ENCODE assay signal across 26 cellular contexts in the genomic region with DNA sequence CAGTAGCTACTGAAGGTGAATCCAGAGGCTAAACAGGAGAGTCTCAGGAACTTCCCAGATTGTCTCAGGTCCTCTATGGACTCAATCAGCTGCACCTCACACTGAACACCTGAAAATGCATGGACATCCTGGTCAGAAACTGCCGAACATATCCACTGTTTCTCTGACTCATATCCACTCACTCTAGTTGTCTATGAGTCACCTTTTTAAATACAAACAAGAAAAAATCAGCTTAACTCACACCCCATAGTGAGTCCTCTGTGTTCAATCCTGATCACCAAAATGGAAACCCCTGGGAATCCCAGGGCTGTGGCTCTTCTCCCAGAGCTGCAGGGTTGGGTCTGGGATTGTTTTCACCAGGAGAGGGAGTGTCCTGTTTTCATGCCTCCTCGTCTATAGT.
DNase-seq lines count a peak whose midpoint lies in the region; ATAC-seq and TF ChIP-seq lines count a peak whose summit lies in the region.
"Had no signal": no experiment of that assay in that cellular context is flagged by ENCODE, and none has a peak within 500 bp of the region (broad histone marks: within the 10 kb centered on the region; RNA-seq: fewer than 3 reads in every experiment).

No MANE protein-coding gene starts in this region.

- CTCF ChIA-PET in RWPE1 (lab: Yijun Ruan, JAX) = no interaction called here

- no peak overlapping the region for H3K27ac ChIP-seq in RWPE1
- H3K27ac ChIP-seq: 22Rv1, GM23248, HL-60 had no signal

- H3K4me1 Mint-ChIP-seq in stimulated activated effector memory CD8-positive, alpha-beta T cell treated with anti-CD3 and anti-CD28 coated beads, Interleukin-12 subunit alpha, Interleukin-12 subunit beta, amount 100 ng/mL, for 72 hours = no peaks in the 10 kb centered on the region
- H3K4me1 Mint-ChIP-seq: H9 had no signal

- POLR2A ChIA-PET in RWPE1 (lab: Yijun Ruan, JAX; ENCODE audit: low non-redundant PET) = no interaction called here

- no peaks in the 10 kb centered on the region for H3K36me3 Mint-ChIP-seq in stimulated activated effector memory CD8-positive, alpha-beta T cell treated with anti-CD3 and anti-CD28 coated beads, Interleukin-12 subunit alpha, Interleukin-12 subunit beta, amount 100 ng/mL, for 72 hours

- DNase-seq in DMS53 (lab: John Stamatoyannopoulos, UW) = peak; percentile 2
- DNase-seq in DMS53 treated with DMSO at 0.1 percent for 48 hours (lab: John Stamatoyannopoulos, UW; ENCODE audit: unreplicated experiment) = no peak
- DNase-seq in HT1080 (ENCODE audit: low read depth) = peak; percentile 50
- peak; percentile 35 for DNase-seq in RWPE1 (ENCODE audit: low spot score)
- no peak for DNase-seq in stimulated activated effector memory CD8-positive, alpha-beta T cell treated with anti-CD3 and anti-CD28 coated beads, Interleukin-12 subunit alpha, Interleukin-12 subunit beta, amount 100 ng/mL, for 72 hours (ENCODE audit: low spot score in 2 of 2)
- DNase-seq: Calu3; GM23248; H9; HFFc6; Karpas-422; MV-4-11; NCI-H1105; NCI-H1436 treated with DMSO at 0.1 percent for 48 hours; NCI-H187 treated with DMSO at 0.1 percent for 48 hours; NCI-H446; NCI-H524 treated with DMSO at 0.1 percent for 48 hours; NCI-H82; NK-92 treated with Interleukin-12 subunit alpha and Interleukin-12 subunit beta, amount 100 ng/mL, for 24 hours; PC-3; RPMI8226 had no signal

- no peaks in the 10 kb centered on the region for H3K9me3 Mint-ChIP-seq in stimulated activated effector memory CD8-positive, alpha-beta T cell treated with anti-CD3 and anti-CD28 coated beads, Interleukin-12 subunit alpha, Interleukin-12 subunit beta, amount 100 ng/mL, for 72 hours
- H3K9me3 Mint-ChIP-seq: HFFc6 had no signal

- H3K27ac Mint-ChIP-seq in stimulated activated effector memory CD8-positive, alpha-beta T cell treated with anti-CD3 and anti-CD28 coated beads, Interleukin-12 subunit alpha, Interleukin-12 subunit beta, amount 100 ng/mL, for 72 hours = no peak overlapping the region
- H3K27ac Mint-ChIP-seq: H9, HFFc6 had no signal

- ATAC-seq in stimulated activated effector memory CD8-positive, alpha-beta T cell treated with anti-CD3 and anti-CD28 coated beads, Interleukin-12 subunit alpha, Interleukin-12 subunit beta, amount 100 ng/mL, for 72 hours = peak; percentile 43
- ATAC-seq in HG03097 (IDR thresholded peaks at IDR 0.05; ENCODE audit: low FRiP score, unreplicated experiment) = no peak
- ATAC-seq in HG03565 (IDR thresholded peaks at IDR 0.05; ENCODE audit: unreplicated experiment) = no peak
- ATAC-seq in HG03280 (IDR thresholded peaks at IDR 0.05; ENCODE audit: unreplicated experiment) = no peak
- ATAC-seq: PC-3, SK-N-SH treated with all-trans-retinoic acid at 6 μM for 48 hours had no signal

- H3K4me3 Mint-ChIP-seq in stimulated activated effector memory CD8-positive, alpha-beta T cell treated with anti-CD3 and anti-CD28 coated beads, Interleukin-12 subunit alpha, Interleukin-12 subunit beta, amount 100 ng/mL, for 72 hours = no peak overlapping the region
- H3K4me3 Mint-ChIP-seq: H9, HFFc6 had no signal

- TF ChIP-seq CTCF in RWPE1 (conservative IDR thresholded peaks at IDR 0.05; ENCODE audit: low read depth) = no peak

Comparison
In these comparisons a context has a peak if more than half of its experiments do, and no peak if none do; other contexts are left out.
1. DNase-seq: peak in DMS53 (single experiment), HT1080 (single experiment) and RWPE1 (single experiment); none in DMS53 treated with DMSO at 0.1 percent for 48 hours (single experiment) and stimulated activated effector memory CD8-positive, alpha-beta T cell treated with anti-CD3 and anti-CD28 coated beads, Interleukin-12 subunit alpha, Interleukin-12 subunit beta, amount 100 ng/mL, for 72 hours (0 of 2).